ENCODE assay signal across 8 cellular contexts in genomic region chr4:25234390-25235367, GRCh38. TPM values are rescaled to one million over a fixed set of nuclear protein-coding genes. Genes with fewer than 3 reads are reported as not detected.
A peak's percentile ranks its signal among the peaks of the same experiment; 100 is the strongest.
DNase-seq lines count a peak whose midpoint lies in the region; ATAC-seq and TF ChIP-seq lines count a peak whose summit lies in the region.

No MANE protein-coding gene starts in this region.

- DNase-seq in NK-92 treated with Interleukin-12 subunit alpha and Interleukin-12 subunit beta, amount 100 ng/mL, for 24 hours (lab: John Stamatoyannopoulos, UW): peak; percentile 48
- DNase-seq in NK-92 (lab: John Stamatoyannopoulos, UW; ENCODE audit: unreplicated experiment) (no peak), NCI-H1417 (lab: John Stamatoyannopoulos, UW) (peak; percentile 62 to 85 (median 81)), iPS DF 6.9 (ENCODE audit: low read depth, low spot score) (no peak), sciatic nerve (ENCODE audit: low spot score) (peak; percentile 67)
- peak; percentile 51 for DNase-seq in T-helper 2 cell treated with Interferon-gamma antibody and Interleukin-4, amounts not matched to agents 5 μg/mL and 100 μg/mL, for 36 hours (ENCODE audit: low spot score)

- H3K9me3 ChIP-seq in iPS DF 6.9 (ENCODE audit: control insufficient read depth, insufficient read depth, low read length): peaks cover 1% of the 10 kb centered on the region; the same call in 1 of the 2 replicates

- H3K27me3 ChIP-seq in iPS DF 6.9 (ENCODE audit: control insufficient read depth, insufficient read depth, low read length): 0 out of 2 replicates have a peak, but pooled peaks cover 1% of the 10 kb centered on the region

- H3K36me3 ChIP-seq in iPS DF 6.9 (ENCODE audit: control insufficient read depth, insufficient read depth, low read length): no peaks in the 10 kb centered on the region

- peaks cover 23% of the 10 kb centered on the region for H3K4me1 Mint-ChIP-seq in T-helper 2 cell treated with Interferon-gamma antibody and Interleukin-4, amounts not matched to agents 5 μg/mL and 100 μg/mL, for 36 hours (ENCODE audit: low read depth)
- H3K4me1 Mint-ChIP-seq in brain: peaks cover 20% of the 10 kb centered on the region

- H3K36me3 Mint-ChIP-seq in T-helper 2 cell treated with Interferon-gamma antibody and Interleukin-4, amounts not matched to agents 5 μg/mL and 100 μg/mL, for 36 hours (ENCODE audit: low read depth): peaks cover 52% of the 10 kb centered on the region
- H3K36me3 Mint-ChIP-seq in brain: peaks cover 40% of the 10 kb centered on the region

- peaks cover 43% of the 10 kb centered on the region for H3K9me3 Mint-ChIP-seq in T-helper 2 cell treated with Interferon-gamma antibody and Interleukin-4, amounts not matched to agents 5 μg/mL and 100 μg/mL, for 36 hours
- H3K9me3 Mint-ChIP-seq in brain: peaks cover 31 to 57% (median 45%) of the 10 kb centered on the region in 5 experiments

- ATAC-seq in HG02759 (IDR thresholded peaks at IDR 0.05; ENCODE audit: unreplicated experiment) (peak; percentile 55), sciatic nerve (peak; percentile 85)

- no peaks in the 10 kb centered on the region for H3K27me3 Mint-ChIP-seq in T-helper 2 cell treated with Interferon-gamma antibody and Interleukin-4, amounts not matched to agents 5 μg/mL and 100 μg/mL, for 36 hours (ENCODE audit: low read depth)
- H3K27me3 Mint-ChIP-seq in brain: peaks cover 2% of the 10 kb centered on the region

- H3K27ac ChIP-seq in iPS DF 6.9 (ENCODE audit: low read length): no peak overlapping the region

- WGBS in iPS DF 6.9 (ENCODE audit: insufficient coverage, insufficient read length): no CpG with 5 or more reads among the region's 49 CpGs

- intact Hi-C loops in sciatic nerve (cut with DNase I): no loop called here

- H3K4me3 ChIP-seq in iPS DF 6.9 (ENCODE audit: low read length): peak overlapping the region; percentile 77; the same call in 1 of the 2 replicates

- H3K4me3 Mint-ChIP-seq in T-helper 2 cell treated with Interferon-gamma antibody and Interleukin-4, amounts not matched to agents 5 μg/mL and 100 μg/mL, for 36 hours: peak overlapping the region; percentile 92
- H3K4me3 Mint-ChIP-seq in brain: peak overlapping the region; percentile 87 to 95 (median 89)

- no peaks in the 10 kb centered on the region for H3K4me1 ChIP-seq in iPS DF 6.9 (ENCODE audit: control insufficient read depth, insufficient read depth, low read length)

- peak; percentile 48 to 50 for TF ChIP-seq CTCF in brain (conservative IDR thresholded peaks at IDR 0.05)

- peak overlapping the region; percentile 94 for H3K27ac Mint-ChIP-seq in T-helper 2 cell treated with Interferon-gamma antibody and Interleukin-4, amounts not matched to agents 5 μg/mL and 100 μg/mL, for 36 hours
- peak overlapping the region in 4 of 5 experiments; percentile 59 to 92 (median 76) for H3K27ac Mint-ChIP-seq in brain

RNA-seq across cellular contexts. Expression of gene PI4K2B, which starts 0.8 kb away (rescaled TPM):
- 4.4 TPM for polyA plus RNA-seq in brain (ENCODE audit: insufficient read depth, low read depth, low replicate concordance)
- total RNA-seq in sciatic nerve: 10.3 TPM

Comparison
In these comparisons a context has a peak if more than half of its experiments do, and no peak if none do; other contexts are left out.
1. DNase-seq: peak in NK-92 treated with Interleukin-12 subunit alpha and Interleukin-12 subunit beta, amount 100 ng/mL, for 24 hours (single experiment), NCI-H1417 (3 of 3), T-helper 2 cell treated with Interferon-gamma antibody and Interleukin-4, amounts not matched to agents 5 μg/mL and 100 μg/mL, for 36 hours (single experiment) and sciatic nerve (single experiment); none in NK-92 (single experiment) and iPS DF 6.9 (single experiment).